1 cellular context compared by ENCODE assay signal in the genomic region with DNA sequence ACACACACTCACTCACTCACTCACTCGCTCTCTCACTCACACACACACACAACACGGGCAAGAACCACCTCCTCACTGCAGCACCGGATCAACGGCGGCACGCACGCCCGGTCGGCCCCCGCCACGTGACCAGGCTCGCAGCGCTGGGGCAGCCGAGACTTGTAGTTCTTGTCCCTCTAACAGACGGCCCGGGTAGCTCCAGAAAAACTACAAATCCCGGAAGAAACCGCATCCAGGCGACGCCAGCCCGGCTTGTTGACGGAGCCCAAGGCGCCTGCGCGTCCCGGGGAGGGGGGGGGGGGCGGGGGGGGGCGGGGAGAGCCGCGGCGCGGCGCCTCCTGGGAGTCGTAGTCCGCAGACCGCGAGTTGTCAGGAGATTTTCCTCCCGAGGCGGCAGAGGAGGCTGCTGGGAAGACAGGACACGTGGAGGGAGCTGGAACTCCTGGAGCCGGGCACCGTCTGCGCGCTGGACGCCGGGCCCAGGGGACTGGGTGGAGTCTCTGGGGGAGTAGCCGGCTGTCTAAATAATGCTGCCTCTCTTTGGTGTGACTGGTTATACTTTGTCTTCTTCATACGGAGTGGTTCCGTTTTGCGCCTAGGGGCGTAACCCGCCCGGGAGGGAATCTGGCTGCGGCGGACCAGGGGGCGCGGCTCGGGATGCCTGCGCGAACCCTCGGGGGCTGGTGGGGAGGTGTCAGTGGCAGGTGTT.
TF ChIP-seq lines count a peak whose summit lies in the region.

MAX (minus strand) TSS at position 77 of the 709 bp plus-strand sequence. CDS start 178 bp downstream, outside the sequence.

TF ChIP-seq in K562, 482 proteins besides CTCF, POLR2A, EP300 and RAD21 (continued from another document and continues in another):
- TF ChIP-seq, protein P1, sequence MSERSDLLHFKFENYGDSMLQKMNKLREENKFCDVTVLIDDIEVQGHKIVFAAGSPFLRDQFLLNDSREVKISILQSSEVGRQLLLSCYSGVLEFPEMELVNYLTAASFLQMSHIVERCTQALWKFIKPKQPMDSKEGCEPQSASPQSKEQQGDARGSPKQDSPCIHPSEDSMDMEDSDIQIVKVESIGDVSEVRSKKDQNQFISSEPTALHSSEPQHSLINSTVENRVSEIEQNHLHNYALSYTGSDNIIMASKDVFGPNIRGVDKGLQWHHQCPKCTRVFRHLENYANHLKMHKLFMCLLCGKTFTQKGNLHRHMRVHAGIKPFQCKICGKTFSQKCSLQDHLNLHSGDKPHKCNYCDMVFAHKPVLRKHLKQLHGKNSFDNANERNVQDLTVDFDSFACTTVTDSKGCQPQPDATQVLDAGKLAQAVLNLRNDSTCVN (CRISPR knock-in tag; IDR thresholded peaks at IDR 0.05), result no peak
- no peak for TF ChIP-seq XRCC5 (IDR thresholded peaks at IDR 0.05; ENCODE audit: low read depth, low read length)
- no peak for TF ChIP-seq PBX2 (CRISPR knock-in tag; IDR thresholded peaks at IDR 0.05; ENCODE audit: low read depth)
- no peak for TF ChIP-seq PBX2 (tag; conservative IDR thresholded peaks at IDR 0.05; ENCODE audit: low read depth)
- no peak for TF ChIP-seq ESRRB (CRISPR knock-in tag; IDR thresholded peaks at IDR 0.05; ENCODE audit: borderline replicate concordance)
- 0 out of 2 replicates have a peak, but pooled peaks have one; percentile 83 for TF ChIP-seq FOXJ2 (tag; IDR thresholded peaks at IDR 0.05)
- TF ChIP-seq, protein P2, sequence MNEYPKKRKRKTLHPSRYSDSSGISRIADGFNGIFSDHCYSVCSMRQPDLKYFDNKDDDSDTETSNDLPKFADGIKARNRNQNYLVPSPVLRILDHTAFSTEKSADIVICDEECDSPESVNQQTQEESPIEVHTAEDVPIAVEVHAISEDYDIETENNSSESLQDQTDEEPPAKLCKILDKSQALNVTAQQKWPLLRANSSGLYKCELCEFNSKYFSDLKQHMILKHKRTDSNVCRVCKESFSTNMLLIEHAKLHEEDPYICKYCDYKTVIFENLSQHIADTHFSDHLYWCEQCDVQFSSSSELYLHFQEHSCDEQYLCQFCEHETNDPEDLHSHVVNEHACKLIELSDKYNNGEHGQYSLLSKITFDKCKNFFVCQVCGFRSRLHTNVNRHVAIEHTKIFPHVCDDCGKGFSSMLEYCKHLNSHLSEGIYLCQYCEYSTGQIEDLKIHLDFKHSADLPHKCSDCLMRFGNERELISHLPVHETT (CRISPR knock-in tag; conservative IDR thresholded peaks at IDR 0.05 in 1 of 2, IDR thresholded peaks at IDR 0.05 in 1 of 2), result peak in 1 of 2 experiments; percentile 84; a peak in 2 of 4 replicates
- TF ChIP-seq ZNF212 (CRISPR knock-in tag; IDR thresholded peaks at IDR 0.05), result no peak
- TF ChIP-seq DNMT1 (IDR thresholded peaks at IDR 0.05), result no peak
- TF ChIP-seq, protein P3, sequence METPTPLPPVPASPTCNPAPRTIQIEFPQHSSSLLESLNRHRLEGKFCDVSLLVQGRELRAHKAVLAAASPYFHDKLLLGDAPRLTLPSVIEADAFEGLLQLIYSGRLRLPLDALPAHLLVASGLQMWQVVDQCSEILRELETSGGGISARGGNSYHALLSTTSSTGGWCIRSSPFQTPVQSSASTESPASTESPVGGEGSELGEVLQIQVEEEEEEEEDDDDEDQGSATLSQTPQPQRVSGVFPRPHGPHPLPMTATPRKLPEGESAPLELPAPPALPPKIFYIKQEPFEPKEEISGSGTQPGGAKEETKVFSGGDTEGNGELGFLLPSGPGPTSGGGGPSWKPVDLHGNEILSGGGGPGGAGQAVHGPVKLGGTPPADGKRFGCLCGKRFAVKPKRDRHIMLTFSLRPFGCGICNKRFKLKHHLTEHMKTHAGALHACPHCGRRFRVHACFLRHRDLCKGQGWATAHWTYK (CRISPR knock-in tag; IDR thresholded peaks at IDR 0.05), result no peak
- no peak for TF ChIP-seq SNAPC5 (CRISPR knock-in tag; IDR thresholded peaks at IDR 0.05)
- no peak for TF ChIP-seq SREBF1 (IDR thresholded peaks at IDR 0.05; ENCODE audit: borderline replicate concordance, low read depth, low read length)
- TF ChIP-seq, protein P4, sequence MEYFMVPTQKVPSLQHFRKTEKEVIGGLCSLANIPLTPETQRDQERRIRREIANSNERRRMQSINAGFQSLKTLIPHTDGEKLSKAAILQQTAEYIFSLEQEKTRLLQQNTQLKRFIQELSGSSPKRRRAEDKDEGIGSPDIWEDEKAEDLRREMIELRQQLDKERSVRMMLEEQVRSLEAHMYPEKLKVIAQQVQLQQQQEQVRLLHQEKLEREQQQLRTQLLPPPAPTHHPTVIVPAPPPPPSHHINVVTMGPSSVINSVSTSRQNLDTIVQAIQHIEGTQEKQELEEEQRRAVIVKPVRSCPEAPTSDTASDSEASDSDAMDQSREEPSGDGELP (CRISPR knock-in tag; IDR thresholded peaks at IDR 0.05; ENCODE audit: borderline replicate concordance), result peak; percentile 54
- TF ChIP-seq CBFA2T3 (IDR thresholded peaks at IDR 0.05), result 0 out of 2 replicates have a peak, but pooled peaks have one; percentile 17
- TF ChIP-seq, protein P5, sequence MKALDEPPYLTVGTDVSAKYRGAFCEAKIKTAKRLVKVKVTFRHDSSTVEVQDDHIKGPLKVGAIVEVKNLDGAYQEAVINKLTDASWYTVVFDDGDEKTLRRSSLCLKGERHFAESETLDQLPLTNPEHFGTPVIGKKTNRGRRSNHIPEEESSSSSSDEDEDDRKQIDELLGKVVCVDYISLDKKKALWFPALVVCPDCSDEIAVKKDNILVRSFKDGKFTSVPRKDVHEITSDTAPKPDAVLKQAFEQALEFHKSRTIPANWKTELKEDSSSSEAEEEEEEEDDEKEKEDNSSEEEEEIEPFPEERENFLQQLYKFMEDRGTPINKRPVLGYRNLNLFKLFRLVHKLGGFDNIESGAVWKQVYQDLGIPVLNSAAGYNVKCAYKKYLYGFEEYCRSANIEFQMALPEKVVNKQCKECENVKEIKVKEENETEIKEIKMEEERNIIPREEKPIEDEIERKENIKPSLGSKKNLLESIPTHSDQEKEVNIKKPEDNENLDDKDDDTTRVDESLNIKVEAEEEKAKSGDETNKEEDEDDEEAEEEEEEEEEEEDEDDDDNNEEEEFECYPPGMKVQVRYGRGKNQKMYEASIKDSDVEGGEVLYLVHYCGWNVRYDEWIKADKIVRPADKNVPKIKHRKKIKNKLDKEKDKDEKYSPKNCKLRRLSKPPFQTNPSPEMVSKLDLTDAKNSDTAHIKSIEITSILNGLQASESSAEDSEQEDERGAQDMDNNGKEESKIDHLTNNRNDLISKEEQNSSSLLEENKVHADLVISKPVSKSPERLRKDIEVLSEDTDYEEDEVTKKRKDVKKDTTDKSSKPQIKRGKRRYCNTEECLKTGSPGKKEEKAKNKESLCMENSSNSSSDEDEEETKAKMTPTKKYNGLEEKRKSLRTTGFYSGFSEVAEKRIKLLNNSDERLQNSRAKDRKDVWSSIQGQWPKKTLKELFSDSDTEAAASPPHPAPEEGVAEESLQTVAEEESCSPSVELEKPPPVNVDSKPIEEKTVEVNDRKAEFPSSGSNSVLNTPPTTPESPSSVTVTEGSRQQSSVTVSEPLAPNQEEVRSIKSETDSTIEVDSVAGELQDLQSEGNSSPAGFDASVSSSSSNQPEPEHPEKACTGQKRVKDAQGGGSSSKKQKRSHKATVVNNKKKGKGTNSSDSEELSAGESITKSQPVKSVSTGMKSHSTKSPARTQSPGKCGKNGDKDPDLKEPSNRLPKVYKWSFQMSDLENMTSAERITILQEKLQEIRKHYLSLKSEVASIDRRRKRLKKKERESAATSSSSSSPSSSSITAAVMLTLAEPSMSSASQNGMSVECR (CRISPR knock-in tag; IDR thresholded peaks at IDR 0.05), result 0 out of 2 replicates have a peak, but pooled peaks have one; percentile 59
- TF ChIP-seq CBFA2T2 (conservative IDR thresholded peaks at IDR 0.05), result peak; percentile 79
- TF ChIP-seq MTF1 (CRISPR knock-in tag; IDR thresholded peaks at IDR 0.05; ENCODE audit: borderline replicate concordance), result no peak
- no peak; the same call in 1 of the 2 replicates for TF ChIP-seq RB1 (IDR thresholded peaks at IDR 0.05; ENCODE audit: low read depth)
- TF ChIP-seq, protein P6, sequence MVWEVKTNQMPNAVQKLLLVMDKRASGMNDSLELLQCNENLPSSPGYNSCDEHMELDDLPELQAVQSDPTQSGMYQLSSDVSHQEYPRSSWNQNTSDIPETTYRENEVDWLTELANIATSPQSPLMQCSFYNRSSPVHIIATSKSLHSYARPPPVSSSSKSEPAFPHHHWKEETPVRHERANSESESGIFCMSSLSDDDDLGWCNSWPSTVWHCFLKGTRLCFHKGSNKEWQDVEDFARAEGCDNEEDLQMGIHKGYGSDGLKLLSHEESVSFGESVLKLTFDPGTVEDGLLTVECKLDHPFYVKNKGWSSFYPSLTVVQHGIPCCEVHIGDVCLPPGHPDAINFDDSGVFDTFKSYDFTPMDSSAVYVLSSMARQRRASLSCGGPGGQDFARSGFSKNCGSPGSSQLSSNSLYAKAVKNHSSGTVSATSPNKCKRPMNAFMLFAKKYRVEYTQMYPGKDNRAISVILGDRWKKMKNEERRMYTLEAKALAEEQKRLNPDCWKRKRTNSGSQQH (CRISPR knock-in tag; IDR thresholded peaks at IDR 0.05), result peak; percentile 67; the same call in 1 of the 2 replicates
- TF ChIP-seq ZNF644 (tag; IDR thresholded peaks at IDR 0.05; ENCODE audit: low read depth), result peak; percentile 84; the same call in 1 of the 2 replicates
- no peak for TF ChIP-seq DDX20 (tag; IDR thresholded peaks at IDR 0.05; ENCODE audit: low read depth)
- TF ChIP-seq ZNF174 (CRISPR knock-in tag; IDR thresholded peaks at IDR 0.05), result no peak
- TF ChIP-seq, protein P7, sequence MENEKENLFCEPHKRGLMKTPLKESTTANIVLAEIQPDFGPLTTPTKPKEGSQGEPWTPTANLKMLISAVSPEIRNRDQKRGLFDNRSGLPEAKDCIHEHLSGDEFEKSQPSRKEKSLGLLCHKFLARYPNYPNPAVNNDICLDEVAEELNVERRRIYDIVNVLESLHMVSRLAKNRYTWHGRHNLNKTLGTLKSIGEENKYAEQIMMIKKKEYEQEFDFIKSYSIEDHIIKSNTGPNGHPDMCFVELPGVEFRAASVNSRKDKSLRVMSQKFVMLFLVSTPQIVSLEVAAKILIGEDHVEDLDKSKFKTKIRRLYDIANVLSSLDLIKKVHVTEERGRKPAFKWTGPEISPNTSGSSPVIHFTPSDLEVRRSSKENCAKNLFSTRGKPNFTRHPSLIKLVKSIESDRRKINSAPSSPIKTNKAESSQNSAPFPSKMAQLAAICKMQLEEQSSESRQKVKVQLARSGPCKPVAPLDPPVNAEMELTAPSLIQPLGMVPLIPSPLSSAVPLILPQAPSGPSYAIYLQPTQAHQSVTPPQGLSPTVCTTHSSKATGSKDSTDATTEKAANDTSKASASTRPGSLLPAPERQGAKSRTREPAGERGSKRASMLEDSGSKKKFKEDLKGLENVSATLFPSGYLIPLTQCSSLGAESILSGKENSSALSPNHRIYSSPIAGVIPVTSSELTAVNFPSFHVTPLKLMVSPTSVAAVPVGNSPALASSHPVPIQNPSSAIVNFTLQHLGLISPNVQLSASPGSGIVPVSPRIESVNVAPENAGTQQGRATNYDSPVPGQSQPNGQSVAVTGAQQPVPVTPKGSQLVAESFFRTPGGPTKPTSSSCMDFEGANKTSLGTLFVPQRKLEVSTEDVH (IDR thresholded peaks at IDR 0.05; ENCODE audit: low read depth, partially characterized antibody), result no peak
- peak; percentile 30; the same call in 1 of the 2 replicates for TF ChIP-seq PHF8 (IDR thresholded peaks at IDR 0.05; ENCODE audit: borderline replicate concordance, low read length)
- no peak for TF ChIP-seq HSF4 (CRISPR knock-in tag; IDR thresholded peaks at IDR 0.05; ENCODE audit: borderline replicate concordance)
- peak; percentile 97 for TF ChIP-seq CXXC5 (CRISPR knock-in tag; IDR thresholded peaks at IDR 0.05)
- TF ChIP-seq TEAD1 (CRISPR knock-in tag; IDR thresholded peaks at IDR 0.05), result peak in 1 of 2 experiments; percentile 37; a peak in 1 of 4 replicates
- no peak for TF ChIP-seq KLF10 (CRISPR knock-in tag; IDR thresholded peaks at IDR 0.05)
- no peak for TF ChIP-seq THRAP3 (IDR thresholded peaks at IDR 0.05; ENCODE audit: borderline replicate concordance)
- no peak for TF ChIP-seq SMARCC2 (IDR thresholded peaks at IDR 0.05; ENCODE audit: low read depth)
- TF ChIP-seq CHD2 (IDR thresholded peaks at IDR 0.05; ENCODE audit: low read depth, low read length), result no peak
- TF ChIP-seq TCF7 (IDR thresholded peaks at IDR 0.05; ENCODE audit: borderline replicate concordance), result no peak
- peak; percentile 87 for TF ChIP-seq MAX (CRISPR knock-in tag; IDR thresholded peaks at IDR 0.05)
- TF ChIP-seq GMEB1 (CRISPR knock-in tag; IDR thresholded peaks at IDR 0.05), result peak; percentile 97
- TF ChIP-seq SMARCA5 (IDR thresholded peaks at IDR 0.05), result no peak
